Comparison of ENCODE assay signal across 31 cellular contexts in genomic region chr17:81688616-81689015, GRCh38.
"Had no signal": no experiment of that assay in that cellular context is flagged by ENCODE, and none has a peak within 500 bp of the region (broad histone marks: within the 10 kb centered on the region; RNA-seq: fewer than 3 reads in every experiment).

No MANE protein-coding gene starts in this region.

- H3K9me3 Mint-ChIP-seq: activated CD4-positive, alpha-beta memory T cell treated with anti-CD3 and anti-CD28 coated beads for 36 hours; activated naive CD4-positive, alpha-beta T cell treated with anti-CD3 and anti-CD28 coated beads for 36 hours; activated naive CD8-positive, alpha-beta T cell treated with anti-CD3 and anti-CD28 coated beads for 36 hours; activated T-helper 1 cell treated with anti-CD3 and anti-CD28 coated beads, Interleukin-12 subunit alpha, Interleukin-12 subunit beta, Interleukin-2, Interleukin-4 antibody, amounts not matched to agents 30 ng/mL and 10 ng/mL and 1 ng/mL, durations not matched to agents 14 hours and 24 hours and 36 hours; endodermal cell; natural killer cell treated with Interleukin-12 subunit alpha and Interleukin-12 subunit beta and Interleukin-15 and Interleukin-18, amount 100 ng/mL, for 72 hours; stimulated activated naive CD8-positive, alpha-beta T cell treated with anti-CD3 and anti-CD28 coated beads, Interleukin-15, amount 100 ng/mL, for 72 hours; T-helper 2 cell treated with Interferon-gamma antibody and Interleukin-4, amounts not matched to agents 5 μg/mL and 100 μg/mL, for 36 hours had no signal

- H3K4me3 Mint-ChIP-seq: activated CD4-positive, alpha-beta memory T cell treated with anti-CD3 and anti-CD28 coated beads for 36 hours; activated naive CD4-positive, alpha-beta T cell treated with anti-CD3 and anti-CD28 coated beads for 36 hours; activated naive CD8-positive, alpha-beta T cell treated with anti-CD3 and anti-CD28 coated beads for 36 hours; activated T-helper 1 cell treated with anti-CD3 and anti-CD28 coated beads, Interleukin-12 subunit alpha, Interleukin-12 subunit beta, Interleukin-2, Interleukin-4 antibody, amounts not matched to agents 30 ng/mL and 10 ng/mL and 1 ng/mL, durations not matched to agents 14 hours and 24 hours and 36 hours; brain; endodermal cell; natural killer cell treated with Interleukin-12 subunit alpha and Interleukin-12 subunit beta and Interleukin-15 and Interleukin-18, amount 100 ng/mL, for 72 hours; stimulated activated naive CD8-positive, alpha-beta T cell treated with anti-CD3 and anti-CD28 coated beads, Interleukin-15, amount 100 ng/mL, for 72 hours; T-helper 2 cell treated with Interferon-gamma antibody and Interleukin-4, amounts not matched to agents 5 μg/mL and 100 μg/mL, for 36 hours had no signal

- H3K27ac ChIP-seq: adrenal gland, cardiac muscle cell, left ventricle myocardium inferior, neutrophil, right lobe of liver, thyroid gland, upper lobe of right lung had no signal

- H3K4me3 ChIP-seq: adrenal gland, cardiac muscle cell, esophagus squamous epithelium, left ventricle myocardium inferior, lung, mucosa of descending colon, right lobe of liver, thyroid gland, upper lobe of right lung had no signal

- H3K27me3 ChIP-seq: adrenal gland, cardiac muscle cell, esophagus squamous epithelium, neutrophil, right lobe of liver, thyroid gland, upper lobe of right lung had no signal

- H3K27me3 Mint-ChIP-seq: activated naive CD8-positive, alpha-beta T cell treated with anti-CD3 and anti-CD28 coated beads for 36 hours; natural killer cell treated with Interleukin-12 subunit alpha and Interleukin-12 subunit beta and Interleukin-15 and Interleukin-18, amount 100 ng/mL, for 72 hours; progenitor cell of endocrine pancreas; stimulated activated naive CD8-positive, alpha-beta T cell treated with anti-CD3 and anti-CD28 coated beads, Interleukin-15, amount 100 ng/mL, for 72 hours had no signal

- ATAC-seq: mucosa of descending colon; natural killer cell treated with Interleukin-12 subunit alpha and Interleukin-12 subunit beta and Interleukin-15 and Interleukin-18, amount 100 ng/mL, for 72 hours; right lobe of liver; stimulated activated naive CD8-positive, alpha-beta T cell treated with anti-CD3 and anti-CD28 coated beads, Interleukin-15, amount 100 ng/mL, for 72 hours; upper lobe of right lung had no signal

- H3K9me3 ChIP-seq: adrenal gland, esophagus squamous epithelium, left ventricle myocardium inferior, mucosa of descending colon, neutrophil, right lobe of liver, thyroid gland, upper lobe of right lung had no signal

- H3K36me3 Mint-ChIP-seq: natural killer cell treated with Interleukin-12 subunit alpha and Interleukin-12 subunit beta and Interleukin-15 and Interleukin-18, amount 100 ng/mL, for 72 hours had no signal

- DNase-seq: activated CD4-positive, alpha-beta memory T cell treated with anti-CD3 and anti-CD28 coated beads for 36 hours; activated CD4-positive, alpha-beta T cell treated with anti-CD3 and anti-CD28 coated beads for 48 hours; activated CD8-positive, alpha-beta memory T cell treated with anti-CD3 and anti-CD28 coated beads, Interleukin-2, amount 50 U/mL, for 4 hours; activated effector memory CD4-positive, alpha-beta T cell treated with anti-CD3 and anti-CD28 coated beads, Interleukin-2, amount 50 U/mL, for 16 hours; activated naive CD4-positive, alpha-beta T cell treated with anti-CD3 and anti-CD28 coated beads for 36 hours; activated naive CD8-positive, alpha-beta T cell treated with anti-CD3 and anti-CD28 coated beads for 36 hours; activated T-cell treated with anti-CD3 and anti-CD28 coated beads, Interleukin-2, amount 50 U/mL, for 1 hour; adrenal gland; aorta; cerebellar nuclear complex; cortex of kidney; endodermal cell; esophagus squamous epithelium; foreskin melanocyte; left ventricle myocardium inferior; mucosa of descending colon; right lobe of liver; stimulated activated CD4-positive, alpha-beta T cell treated with anti-CD3 and anti-CD28 coated beads, Interleukin-2, amount 100 ng/mL, for 48 hours; stimulated activated naive CD8-positive, alpha-beta T cell treated with anti-CD3 and anti-CD28 coated beads, Interleukin-15, amount 100 ng/mL, for 72 hours; substantia nigra; T-helper 1 cell; thyroid gland; upper lobe of right lung had no signal

- H3K27ac Mint-ChIP-seq: activated CD4-positive, alpha-beta memory T cell treated with anti-CD3 and anti-CD28 coated beads for 36 hours; activated naive CD4-positive, alpha-beta T cell treated with anti-CD3 and anti-CD28 coated beads for 36 hours; activated naive CD8-positive, alpha-beta T cell treated with anti-CD3 and anti-CD28 coated beads for 36 hours; activated T-helper 1 cell treated with anti-CD3 and anti-CD28 coated beads, Interleukin-12 subunit alpha, Interleukin-12 subunit beta, Interleukin-2, Interleukin-4 antibody, amounts not matched to agents 30 ng/mL and 10 ng/mL and 1 ng/mL, durations not matched to agents 14 hours and 24 hours and 36 hours; brain; natural killer cell treated with Interleukin-12 subunit alpha and Interleukin-12 subunit beta and Interleukin-15 and Interleukin-18, amount 100 ng/mL, for 72 hours; T-helper 2 cell treated with Interferon-gamma antibody and Interleukin-4, amounts not matched to agents 5 μg/mL and 100 μg/mL, for 36 hours had no signal
